ENCODE assay signal across 14 cellular contexts in the genomic region with DNA sequence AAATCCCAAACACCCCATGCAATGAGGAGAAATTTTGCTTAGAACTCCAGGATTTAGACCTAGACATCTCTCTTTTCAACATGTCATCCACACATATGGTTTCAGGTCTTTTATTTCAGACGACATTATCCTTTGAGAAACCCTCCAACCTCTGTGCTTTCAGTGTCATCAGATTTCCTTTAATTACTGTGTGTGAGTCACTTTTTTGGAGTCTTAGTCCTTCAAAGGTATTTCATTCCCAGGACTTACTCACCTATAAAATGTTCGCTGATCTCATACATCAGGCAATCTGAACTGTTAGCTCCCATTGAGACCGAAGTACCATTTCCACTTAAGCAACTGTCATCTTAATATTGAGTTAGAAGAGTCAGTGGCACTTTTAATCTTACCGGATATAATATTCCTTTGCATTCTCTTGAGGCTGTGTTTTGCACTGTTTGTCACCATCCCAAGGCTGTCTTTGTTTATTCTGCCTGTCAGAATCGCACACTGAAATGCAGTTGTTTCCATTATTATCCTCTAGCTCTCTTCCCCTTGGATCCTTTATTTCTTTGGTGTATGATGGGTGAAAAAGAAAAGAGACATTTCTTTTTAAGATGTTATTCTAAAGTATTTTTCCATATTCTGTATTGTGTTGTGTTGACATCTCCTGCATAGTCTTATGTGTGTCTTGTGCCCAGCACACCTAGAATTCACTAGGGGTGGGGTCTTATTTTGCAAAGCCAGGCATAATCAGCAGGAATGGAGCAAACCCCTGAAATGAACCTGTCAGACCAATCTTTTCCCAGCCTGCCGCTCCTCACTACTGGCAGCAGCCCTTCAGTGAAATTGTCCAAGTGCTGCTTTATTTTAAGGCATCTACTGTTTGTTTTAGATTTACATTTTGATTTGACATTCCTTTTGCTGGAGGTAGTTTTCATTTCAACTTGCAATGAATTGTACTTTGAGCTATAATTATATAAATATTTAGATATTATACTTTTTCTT.
DNase-seq lines count a peak whose midpoint lies in the region; ATAC-seq and TF ChIP-seq lines count a peak whose summit lies in the region.
"Had no signal": no experiment of that assay in that cellular context is flagged by ENCODE, and none has a peak within 500 bp of the region (broad histone marks: within the 10 kb centered on the region; RNA-seq: fewer than 3 reads in every experiment).

No MANE protein-coding gene starts in this region.

- H3K4me3 ChIP-seq in IMR-90 (ENCODE audit: insufficient read depth, low read depth, low read length) (no peak overlapping the region), astrocyte of the spinal cord (ENCODE audit: low read depth, low read length) (no peak overlapping the region), left lung (no peak overlapping the region), BE2C (ENCODE audit: low read depth, low read length) (no peak overlapping the region)

- H3K9me3 Mint-ChIP-seq in type B pancreatic cell, result no peaks in the 10 kb centered on the region
- H3K9me3 Mint-ChIP-seq: activated T-helper 1 cell treated with anti-CD3 and anti-CD28 coated beads, Interleukin-12 subunit alpha, Interleukin-12 subunit beta, Interleukin-2, Interleukin-4 antibody, amounts not matched to agents 30 ng/mL and 10 ng/mL and 1 ng/mL, durations not matched to agents 14 hours and 24 hours and 36 hours; CD4-positive, alpha-beta T cell had no signal

- H3K27me3 ChIP-seq in IMR-90 (ENCODE audit: control insufficient read depth, insufficient read depth, low read length), result no peaks in the 10 kb centered on the region
- no peaks in the 10 kb centered on the region for H3K27me3 ChIP-seq in left lung
- no peaks in the 10 kb centered on the region for H3K27me3 ChIP-seq in BE2C

- H2BK15ac ChIP-seq in IMR-90 (ENCODE audit: low read depth, low read length), result no peak overlapping the region

- no peak overlapping the region for H2AK9ac ChIP-seq in IMR-90 (replicated peaks; ENCODE audit: low read depth, low read length, poor library complexity)

- dilution Hi-C loops in IMR-90 (cut with HindIII; ENCODE audit: low sequenced_read_pairs, unreplicated experiment), result no loop called here

- no peaks in the 10 kb centered on the region for H3K27me3 Mint-ChIP-seq in type B pancreatic cell
- H3K27me3 Mint-ChIP-seq: CD4-positive, alpha-beta T cell had no signal

- H3K4ac ChIP-seq in IMR-90 (ENCODE audit: low read depth, low read length), result no peak overlapping the region

- H4K20me1 ChIP-seq in IMR-90 (ENCODE audit: insufficient read depth, low read length), result no peaks in the 10 kb centered on the region

- no peak overlapping the region for H2AK5ac ChIP-seq in IMR-90 (ENCODE audit: low read depth, low read length)

- H3K9me3 ChIP-seq in IMR-90 (ENCODE audit: control insufficient read depth, insufficient read depth, low read length), result no peaks in the 10 kb centered on the region
- peaks cover 0 to 3% of the 10 kb centered on the region in 2 donors for H3K9me3 ChIP-seq in left lung
- H3K9me3 ChIP-seq in BE2C, result no peaks in the 10 kb centered on the region

- peaks cover 8% of the 10 kb centered on the region for H3K4me1 ChIP-seq in IMR-90 (ENCODE audit: control insufficient read depth, insufficient read depth, low read length)
- peaks cover 0 to 18% of the 10 kb centered on the region in 2 donors for H3K4me1 ChIP-seq in left lung
- 0 out of 2 replicates have a peak, but pooled peaks cover 4% of the 10 kb centered on the region for H3K4me1 ChIP-seq in BE2C

- POLR2A ChIA-PET in IMR-90 (lab: Charles Lee; ENCODE audit: unreplicated experiment), result no interaction called here

- no peak overlapping the region for H2BK20ac ChIP-seq in IMR-90 (ENCODE audit: low read depth, low read length)

- no peak overlapping the region for H3K56ac ChIP-seq in IMR-90 (ENCODE audit: extremely low read depth, insufficient read depth, low read length)

- TF ChIP-seq CTCF in IMR-90 (conservative IDR thresholded peaks at IDR 0.05; ENCODE audit: low read depth, low read length), result no peak
- TF ChIP-seq CTCF in astrocyte of the spinal cord (IDR thresholded peaks at IDR 0.05; ENCODE audit: low read depth, low read length), result no peak
- no peak for TF ChIP-seq CTCF in left lung (IDR thresholded peaks at IDR 0.05)
- no peak for TF ChIP-seq CTCF in type B pancreatic cell (conservative IDR thresholded peaks at IDR 0.05)
- TF ChIP-seq CTCF in BE2C (IDR thresholded peaks at IDR 0.05; ENCODE audit: low read depth, low read length), result no peak

- H2BK5ac ChIP-seq in IMR-90 (ENCODE audit: low read depth, low read length, poor library complexity, severe bottlenecking), result no peak overlapping the region

- peaks cover 18 to 23% of the 10 kb centered on the region in 2 experiments for H3K79me1 ChIP-seq in IMR-90 (ENCODE audit: low read depth in 1 of 2, low read length in 2 of 2)

- H3K9me1 ChIP-seq in IMR-90 (ENCODE audit: insufficient read depth, low read length), result no peaks in the 10 kb centered on the region

- no peak overlapping the region for H4K8ac ChIP-seq in IMR-90 (ENCODE audit: low read depth in 2 of 2, low read length in 2 of 2)

- 40% methylated on average over 1 of the region's 6 CpGs; no CpG with 5 or more reads in 1 of the 2 experiments for WGBS in IMR-90 (ENCODE audit: extremely low coverage in 2 of 2, insufficient read length in 1 of 2), 2 experiments

- intact Hi-C loops in IMR-90 (cut with micrococcal nuclease) (loop anchor here (1.0 to 5.0 kb wide), 2 partner anchors 14 to 47 kb away; no protein-coding TSS in a partner anchor), left lung (cut with DNase I) (no loop called here)

- H3K27ac ChIP-seq in IMR-90 (ENCODE audit: insufficient read depth, low read length) (no peak overlapping the region), left lung (no peak overlapping the region)
- H3K27ac ChIP-seq: WERI-Rb-1 had no signal

- CTCF ChIA-PET in IMR-90 (lab: Yijun Ruan, JAX), result interaction anchor here (1.1 to 1.4 kb wide), 2 partner anchors 8 to 17 kb away, joined by 3 read pairs; no protein-coding TSS in a partner anchor

- in situ Hi-C loops in IMR-90 (cut with MboI; ENCODE audit: low sequenced_read_pairs) (no loop called here), astrocyte of the spinal cord (cut with HindIII; ENCODE audit: low sequenced_read_pairs) (no loop called here)

- no peak overlapping the region for H3K18ac ChIP-seq in IMR-90 (ENCODE audit: low read depth, low read length)

- H3K36me3 ChIP-seq in IMR-90 (ENCODE audit: control insufficient read depth, insufficient read depth, low read length) (peaks cover 3% of the 10 kb centered on the region; the same call in 1 of the 2 replicates), left lung (peaks cover 0 to 11% of the 10 kb centered on the region in 2 donors), BE2C (no peaks in the 10 kb centered on the region)
- H3K36me3 ChIP-seq: WERI-Rb-1 had no signal

- peaks cover 6% of the 10 kb centered on the region for H3K4me1 Mint-ChIP-seq in type B pancreatic cell (ENCODE audit: unreplicated experiment)

- TF ChIP-seq RAD21 in IMR-90 (IDR thresholded peaks at IDR 0.05; ENCODE audit: low read length), result no peak

- H2BK120ac ChIP-seq in IMR-90 (ENCODE audit: low read depth, low read length), result no peak overlapping the region

- 0 out of 2 replicates have a peak overlapping the region, but pooled peaks have one; percentile 14 for H4K91ac ChIP-seq in IMR-90 (ENCODE audit: insufficient read depth, low read depth, low read length)

- H3K14ac ChIP-seq in IMR-90 (replicated peaks; ENCODE audit: low read depth, low read length), result no peak overlapping the region; the same call in 1 of the 2 replicates

- no peak for TF ChIP-seq POLR2A in IMR-90 (IDR thresholded peaks at IDR 0.05; ENCODE audit: low read depth, low read length)

- ATAC-seq in IMR-90 (ENCODE audit: low read depth) (peak; percentile 48), left lung (peak; percentile 62)

- H3K9ac ChIP-seq in IMR-90 (ENCODE audit: low read depth, low read length), result no peak overlapping the region

- H3K4me2 ChIP-seq in IMR-90 (ENCODE audit: low read depth, low read length), result peak overlapping the region; percentile 39; the same call in 1 of the 2 replicates

- H2AFZ ChIP-seq in IMR-90 (replicated peaks; ENCODE audit: low read length, poor library complexity), result no peak overlapping the region

- H3K23ac ChIP-seq in IMR-90 (ENCODE audit: low read depth, low read length), result no peak overlapping the region

- no TSS peak for BruUV-seq in IMR-90 (replicated peaks; lab: Mats Ljungman, UMichigan)

- no peak overlapping the region for H3K27ac Mint-ChIP-seq in type B pancreatic cell
- H3K27ac Mint-ChIP-seq: activated T-helper 1 cell treated with anti-CD3 and anti-CD28 coated beads, Interleukin-12 subunit alpha, Interleukin-12 subunit beta, Interleukin-2, Interleukin-4 antibody, amounts not matched to agents 30 ng/mL and 10 ng/mL and 1 ng/mL, durations not matched to agents 14 hours and 24 hours and 36 hours; CD4-positive, alpha-beta T cell had no signal

- no peak overlapping the region for H4K5ac ChIP-seq in IMR-90 (ENCODE audit: low read depth, low read length)

- peak; percentile 8 for DNase-seq in AG08396 (ENCODE audit: low spot score)
- peak; percentile 70 for DNase-seq in IMR-90
- peak; percentile 60 for DNase-seq in astrocyte of the spinal cord (ENCODE audit: low read depth, low spot score)
- DNase-seq in left lung, result no peak
- DNase-seq in type B pancreatic cell (ENCODE audit: extremely low spot score, unreplicated experiment), result no peak
- DNase-seq in BE2C, result no peak
- DNase-seq in activated gamma-delta T cell (lab: John Stamatoyannopoulos, UW), result no peak
- no peak for DNase-seq in DMS153 (lab: John Stamatoyannopoulos, UW)
- DNase-seq: CD4-positive, alpha-beta T cell; NCI-H1105; OCI-M1; stimulated activated CD8-positive, alpha-beta memory T cell treated with anti-CD3 and anti-CD28 coated beads, Interleukin-4, amount 100 ng/mL, for 48 hours; WERI-Rb-1 had no signal

- H3K36me3 Mint-ChIP-seq in type B pancreatic cell, result peaks cover 5% of the 10 kb centered on the region

- H3K4me3 Mint-ChIP-seq in type B pancreatic cell, result no peak overlapping the region
- H3K4me3 Mint-ChIP-seq: activated T-helper 1 cell treated with anti-CD3 and anti-CD28 coated beads, Interleukin-12 subunit alpha, Interleukin-12 subunit beta, Interleukin-2, Interleukin-4 antibody, amounts not matched to agents 30 ng/mL and 10 ng/mL and 1 ng/mL, durations not matched to agents 14 hours and 24 hours and 36 hours; CD4-positive, alpha-beta T cell had no signal

TF ChIP-seq in IMR-90, 13 proteins besides CTCF, POLR2A, EP300 and RAD21:
- TF ChIP-seq FOS (IDR thresholded peaks at IDR 0.05; ENCODE audit: low read depth, low read length), result 0 out of 2 replicates have a peak, but pooled peaks have one; percentile 32
- TF ChIP-seq RFX5 (IDR thresholded peaks at IDR 0.05; ENCODE audit: low read depth, low read length), result no peak
- no peak for TF ChIP-seq CEBPB (IDR thresholded peaks at IDR 0.05; ENCODE audit: low read depth, low read length)
- no peak for TF ChIP-seq CHD1 (IDR thresholded peaks at IDR 0.05; ENCODE audit: low read depth, low read length)
- no peak for TF ChIP-seq SMC3 (IDR thresholded peaks at IDR 0.05; ENCODE audit: low read depth, low read length)
- no peak for TF ChIP-seq BHLHE40 (IDR thresholded peaks at IDR 0.05; ENCODE audit: low read depth, low read length)

Comparison
In these comparisons a context has a peak if more than half of its experiments do, and no peak if none do; other contexts are left out.
1. DNase-seq: peak in AG08396 (single experiment), IMR-90 (single experiment) and astrocyte of the spinal cord (single experiment); none in left lung (0 of 2), type B pancreatic cell (single experiment), BE2C (single experiment), activated gamma-delta T cell (single experiment) and DMS153 (single experiment).